Comparison of ENCODE assay signal across 1 cellular context in genomic region chr20:54168961-54169862, GRCh38.
A peak's percentile ranks its signal among the peaks of the same experiment; 100 is the strongest.
TF ChIP-seq lines count a peak whose summit lies in the region.

No MANE protein-coding gene starts in this region.

TF ChIP-seq in HepG2, 621 proteins besides CTCF, POLR2A, EP300 and RAD21 (continued from another document and continues in another):
- TF ChIP-seq, protein P1, sequence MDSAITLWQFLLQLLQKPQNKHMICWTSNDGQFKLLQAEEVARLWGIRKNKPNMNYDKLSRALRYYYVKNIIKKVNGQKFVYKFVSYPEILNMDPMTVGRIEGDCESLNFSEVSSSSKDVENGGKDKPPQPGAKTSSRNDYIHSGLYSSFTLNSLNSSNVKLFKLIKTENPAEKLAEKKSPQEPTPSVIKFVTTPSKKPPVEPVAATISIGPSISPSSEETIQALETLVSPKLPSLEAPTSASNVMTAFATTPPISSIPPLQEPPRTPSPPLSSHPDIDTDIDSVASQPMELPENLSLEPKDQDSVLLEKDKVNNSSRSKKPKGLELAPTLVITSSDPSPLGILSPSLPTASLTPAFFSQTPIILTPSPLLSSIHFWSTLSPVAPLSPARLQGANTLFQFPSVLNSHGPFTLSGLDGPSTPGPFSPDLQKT (CRISPR knock-in tag; IDR thresholded peaks at IDR 0.05; ENCODE audit: borderline replicate concordance), result no peak
- TF ChIP-seq DZIP1 (CRISPR knock-in tag; IDR thresholded peaks at IDR 0.05) (no peak), ZNF75D (CRISPR knock-in tag; IDR thresholded peaks at IDR 0.05; ENCODE audit: borderline replicate concordance) (no peak), SOX5 (CRISPR knock-in tag; IDR thresholded peaks at IDR 0.05; ENCODE audit: borderline replicate concordance) (peak; percentile 43; the same call in 1 of the 2 replicates), HMGA1 (CRISPR knock-in tag; conservative IDR thresholded peaks at IDR 0.05) (no peak), ZNF235 (CRISPR knock-in tag; IDR thresholded peaks at IDR 0.05; ENCODE audit: borderline replicate concordance) (no peak), SAFB2 (CRISPR knock-in tag; IDR thresholded peaks at IDR 0.05; ENCODE audit: borderline replicate concordance, low read depth) (no peak), SMARCE1 (IDR thresholded peaks at IDR 0.05; ENCODE audit: borderline replicate concordance) (0 out of 2 replicates have a peak, but pooled peaks have one; percentile 25), ZNF770 (CRISPR knock-in tag; IDR thresholded peaks at IDR 0.05) (no peak), PAXIP1 (CRISPR knock-in tag; conservative IDR thresholded peaks at IDR 0.05) (0 out of 2 replicates have a peak, but pooled peaks have one; percentile 16), YY1 (IDR thresholded peaks at IDR 0.05; ENCODE audit: insufficient read depth, insufficient replicate concordance, low read depth, low read length) (no peak), BCL6 (CRISPR knock-in tag; IDR thresholded peaks at IDR 0.05) (peak; percentile 33; the same call in 1 of the 2 replicates), ZBTB10 (CRISPR knock-in tag; IDR thresholded peaks at IDR 0.05; ENCODE audit: borderline replicate concordance) (no peak), USF2 (IDR thresholded peaks at IDR 0.05; ENCODE audit: low read depth, low read length) (no peak), USF2 (CRISPR knock-in tag; IDR thresholded peaks at IDR 0.05; ENCODE audit: borderline replicate concordance) (no peak)
- TF ChIP-seq, protein P2, sequence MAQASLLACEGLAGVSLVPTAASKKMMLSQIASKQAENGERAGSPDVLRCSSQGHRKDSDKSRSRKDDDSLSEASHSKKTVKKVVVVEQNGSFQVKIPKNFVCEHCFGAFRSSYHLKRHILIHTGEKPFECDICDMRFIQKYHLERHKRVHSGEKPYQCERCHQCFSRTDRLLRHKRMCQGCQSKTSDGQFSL (CRISPR knock-in tag; IDR thresholded peaks at IDR 0.05), result no peak
- TF ChIP-seq, protein P3, sequence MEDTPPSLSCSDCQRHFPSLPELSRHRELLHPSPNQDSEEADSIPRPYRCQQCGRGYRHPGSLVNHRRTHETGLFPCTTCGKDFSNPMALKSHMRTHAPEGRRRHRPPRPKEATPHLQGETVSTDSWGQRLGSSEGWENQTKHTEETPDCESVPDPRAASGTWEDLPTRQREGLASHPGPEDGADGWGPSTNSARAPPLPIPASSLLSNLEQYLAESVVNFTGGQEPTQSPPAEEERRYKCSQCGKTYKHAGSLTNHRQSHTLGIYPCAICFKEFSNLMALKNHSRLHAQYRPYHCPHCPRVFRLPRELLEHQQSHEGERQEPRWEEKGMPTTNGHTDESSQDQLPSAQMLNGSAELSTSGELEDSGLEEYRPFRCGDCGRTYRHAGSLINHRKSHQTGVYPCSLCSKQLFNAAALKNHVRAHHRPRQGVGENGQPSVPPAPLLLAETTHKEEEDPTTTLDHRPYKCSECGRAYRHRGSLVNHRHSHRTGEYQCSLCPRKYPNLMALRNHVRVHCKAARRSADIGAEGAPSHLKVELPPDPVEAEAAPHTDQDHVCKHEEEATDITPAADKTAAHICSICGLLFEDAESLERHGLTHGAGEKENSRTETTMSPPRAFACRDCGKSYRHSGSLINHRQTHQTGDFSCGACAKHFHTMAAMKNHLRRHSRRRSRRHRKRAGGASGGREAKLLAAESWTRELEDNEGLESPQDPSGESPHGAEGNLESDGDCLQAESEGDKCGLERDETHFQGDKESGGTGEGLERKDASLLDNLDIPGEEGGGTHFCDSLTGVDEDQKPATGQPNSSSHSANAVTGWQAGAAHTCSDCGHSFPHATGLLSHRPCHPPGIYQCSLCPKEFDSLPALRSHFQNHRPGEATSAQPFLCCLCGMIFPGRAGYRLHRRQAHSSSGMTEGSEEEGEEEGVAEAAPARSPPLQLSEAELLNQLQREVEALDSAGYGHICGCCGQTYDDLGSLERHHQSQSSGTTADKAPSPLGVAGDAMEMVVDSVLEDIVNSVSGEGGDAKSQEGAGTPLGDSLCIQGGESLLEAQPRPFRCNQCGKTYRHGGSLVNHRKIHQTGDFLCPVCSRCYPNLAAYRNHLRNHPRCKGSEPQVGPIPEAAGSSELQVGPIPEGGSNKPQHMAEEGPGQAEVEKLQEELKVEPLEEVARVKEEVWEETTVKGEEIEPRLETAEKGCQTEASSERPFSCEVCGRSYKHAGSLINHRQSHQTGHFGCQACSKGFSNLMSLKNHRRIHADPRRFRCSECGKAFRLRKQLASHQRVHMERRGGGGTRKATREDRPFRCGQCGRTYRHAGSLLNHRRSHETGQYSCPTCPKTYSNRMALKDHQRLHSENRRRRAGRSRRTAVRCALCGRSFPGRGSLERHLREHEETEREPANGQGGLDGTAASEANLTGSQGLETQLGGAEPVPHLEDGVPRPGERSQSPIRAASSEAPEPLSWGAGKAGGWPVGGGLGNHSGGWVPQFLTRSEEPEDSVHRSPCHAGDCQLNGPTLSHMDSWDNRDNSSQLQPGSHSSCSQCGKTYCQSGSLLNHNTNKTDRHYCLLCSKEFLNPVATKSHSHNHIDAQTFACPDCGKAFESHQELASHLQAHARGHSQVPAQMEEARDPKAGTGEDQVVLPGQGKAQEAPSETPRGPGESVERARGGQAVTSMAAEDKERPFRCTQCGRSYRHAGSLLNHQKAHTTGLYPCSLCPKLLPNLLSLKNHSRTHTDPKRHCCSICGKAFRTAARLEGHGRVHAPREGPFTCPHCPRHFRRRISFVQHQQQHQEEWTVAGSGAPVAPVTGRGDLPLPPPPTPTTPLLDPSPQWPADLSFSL (CRISPR knock-in tag; IDR thresholded peaks at IDR 0.05), result no peak
- TF ChIP-seq, protein P4, sequence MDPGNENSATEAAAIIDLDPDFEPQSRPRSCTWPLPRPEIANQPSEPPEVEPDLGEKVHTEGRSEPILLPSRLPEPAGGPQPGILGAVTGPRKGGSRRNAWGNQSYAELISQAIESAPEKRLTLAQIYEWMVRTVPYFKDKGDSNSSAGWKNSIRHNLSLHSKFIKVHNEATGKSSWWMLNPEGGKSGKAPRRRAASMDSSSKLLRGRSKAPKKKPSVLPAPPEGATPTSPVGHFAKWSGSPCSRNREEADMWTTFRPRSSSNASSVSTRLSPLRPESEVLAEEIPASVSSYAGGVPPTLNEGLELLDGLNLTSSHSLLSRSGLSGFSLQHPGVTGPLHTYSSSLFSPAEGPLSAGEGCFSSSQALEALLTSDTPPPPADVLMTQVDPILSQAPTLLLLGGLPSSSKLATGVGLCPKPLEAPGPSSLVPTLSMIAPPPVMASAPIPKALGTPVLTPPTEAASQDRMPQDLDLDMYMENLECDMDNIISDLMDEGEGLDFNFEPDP (CRISPR knock-in tag; conservative IDR thresholded peaks at IDR 0.05), result peak; percentile 94; the same call in 1 of the 2 replicates
